ENCODE assay signal across 14 cellular contexts in the genomic region with DNA sequence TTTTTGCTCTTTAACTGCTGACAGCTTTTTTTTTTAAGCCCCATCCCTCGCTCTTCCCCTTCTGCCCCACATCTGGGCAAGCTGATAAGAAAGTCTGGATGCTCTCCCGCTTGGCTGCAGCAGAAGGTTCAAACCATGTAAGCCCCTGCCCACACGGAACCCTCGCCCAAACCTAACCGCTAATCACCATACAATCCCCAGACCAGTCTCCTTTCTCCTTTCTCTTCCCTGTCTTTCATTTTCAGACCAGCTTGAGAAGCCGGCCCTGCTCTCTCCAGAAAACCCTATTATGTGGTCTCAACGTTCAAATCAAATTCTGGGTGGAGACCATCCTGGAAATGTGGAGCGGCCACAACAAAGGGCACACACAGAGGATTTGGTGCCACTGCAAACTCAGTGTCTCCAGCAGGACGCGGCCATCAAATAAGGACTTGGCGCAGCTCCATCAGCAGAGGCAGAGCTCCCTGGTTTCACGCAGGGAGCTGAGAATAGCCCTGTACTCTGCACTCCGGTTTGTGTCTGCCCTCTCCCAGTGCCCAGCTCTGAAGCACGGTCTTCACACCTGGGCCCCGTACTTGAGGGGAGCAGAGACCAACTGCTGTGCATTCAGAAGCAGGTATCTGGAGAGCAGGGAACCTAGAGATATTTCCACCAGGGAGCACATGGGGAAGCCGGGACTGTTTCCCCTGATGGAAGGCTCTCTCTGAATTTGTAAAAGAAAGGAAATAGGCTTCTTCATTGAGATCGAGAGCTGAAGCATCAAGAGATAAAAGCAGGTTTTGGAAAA.
DNase-seq lines count a peak whose midpoint lies in the region; ATAC-seq and TF ChIP-seq lines count a peak whose summit lies in the region.
"Had no signal": no experiment of that assay in that cellular context is flagged by ENCODE, and none has a peak within 500 bp of the region (broad histone marks: within the 10 kb centered on the region; RNA-seq: fewer than 3 reads in every experiment).

No MANE protein-coding gene starts in this region.

- H3K14ac ChIP-seq in trophoblast cell (ENCODE audit: low read length): no peak overlapping the region

- H3K4me2 ChIP-seq in trophoblast cell (ENCODE audit: low read length): no peak overlapping the region

- WGBS in stomach, 5 donors: 35 to 60% (median 44%) methylated on average over 17 of the region's 17 CpGs
- no CpG with 5 or more reads among the region's 17 CpGs for WGBS in trophoblast cell (ENCODE audit: extremely low coverage, insufficient coverage, insufficient read length)

- H3K4me3 ChIP-seq in stomach (no peak overlapping the region), trophoblast cell (ENCODE audit: low read depth, low read length) (no peak overlapping the region)

- H2AK5ac ChIP-seq in trophoblast cell (ENCODE audit: low read length): no peak overlapping the region

- H2BK5ac ChIP-seq in trophoblast cell (ENCODE audit: low read depth, low read length, poor library complexity): no peak overlapping the region

- intact Hi-C loops in Right ventricle myocardium superior (cut with DNase I) (no loop called here), stomach (cut with DNase I; ENCODE audit: low total_unique reads) (no loop called here)

- H4K12ac ChIP-seq in trophoblast cell (ENCODE audit: low read depth, low read length): no peak overlapping the region

- no peaks in the 10 kb centered on the region for H3K79me2 ChIP-seq in trophoblast cell (ENCODE audit: control insufficient read depth, insufficient read depth, low read length, poor library complexity)

- H3K79me1 ChIP-seq in trophoblast cell (ENCODE audit: low read length): no peaks in the 10 kb centered on the region

- H3K9ac ChIP-seq in trophoblast cell (ENCODE audit: low read length): no peak overlapping the region

- H2BK120ac ChIP-seq in trophoblast cell (ENCODE audit: insufficient read depth, low read length, poor library complexity): no peak overlapping the region

- H2AFZ ChIP-seq in trophoblast cell (ENCODE audit: insufficient read depth, low read length, poor library complexity): no peak overlapping the region

- H3K27me3 ChIP-seq in stomach (no peaks in the 10 kb centered on the region), trophoblast cell (ENCODE audit: insufficient read depth, low read length) (no peaks in the 10 kb centered on the region)

- TF ChIP-seq POLR2A in stomach (IDR thresholded peaks at IDR 0.05): no peak

- no peak overlapping the region for H3K4ac ChIP-seq in trophoblast cell (ENCODE audit: low read depth, low read length)

- peak overlapping the region in 2 of 5 donors; percentile 25 to 63 for H3K27ac ChIP-seq in stomach
- no peak overlapping the region for H3K27ac ChIP-seq in trophoblast cell (ENCODE audit: low read depth, low read length)
- H3K27ac ChIP-seq: RWPE1 had no signal

- H3K9me3 ChIP-seq in stomach (no peaks in the 10 kb centered on the region), trophoblast cell (ENCODE audit: insufficient read depth, low read depth, low read length) (no peaks in the 10 kb centered on the region)

- no peaks in the 10 kb centered on the region for H3K36me3 ChIP-seq in stomach
- H3K36me3 ChIP-seq in trophoblast cell (ENCODE audit: control insufficient read depth in 1 of 2, insufficient read depth in 2 of 2, low read length in 2 of 2): no peaks in the 10 kb centered on the region

- no peak overlapping the region for H4K8ac ChIP-seq in trophoblast cell (ENCODE audit: low read depth, low read length)

- ATAC-seq in SK-N-SH treated with all-trans-retinoic acid at 6 μM for 48 hours (peak; percentile 23; the same call in 2 of the 3 replicates), Right ventricle myocardium superior (ENCODE audit: poor library complexity) (peak; percentile 66)
- ATAC-seq: stimulated activated naive CD8-positive, alpha-beta T cell treated with anti-CD3 and anti-CD28 coated beads, Interleukin-15, amount 100 ng/mL, for 72 hours had no signal

- H3K4me1 ChIP-seq in stomach (peaks cover 20 to 43% (median 28%) of the 10 kb centered on the region in 4 donors), trophoblast cell (ENCODE audit: control insufficient read depth in 1 of 2, insufficient read depth in 2 of 2, low read length in 2 of 2) (peaks cover 4 to 16% of the 10 kb centered on the region in 2 experiments)

- H2BK12ac ChIP-seq in trophoblast cell (ENCODE audit: low read length): no peak overlapping the region

- peak; percentile 64 for DNase-seq in NCI-H146 (lab: John Stamatoyannopoulos, UW)
- DNase-seq in NCI-H146 treated with DMSO at 0.1 percent for 48 hours (lab: John Stamatoyannopoulos, UW; ENCODE audit: unreplicated experiment): no peak
- DNase-seq in Right ventricle myocardium superior: peak; percentile 64
- DNase-seq in stomach: peak; percentile 59
- DNase-seq in ACHN: no peak
- no peak for DNase-seq in trophoblast cell
- DNase-seq in AG08396 (ENCODE audit: low spot score): no peak
- DNase-seq: activated effector memory CD4-positive, alpha-beta T cell treated with Interleukin-2 at 50 U/mL for 16 hours; cerebellar nuclear complex; NCI-H1930; stimulated activated CD4-positive, alpha-beta T cell treated with anti-CD3 and anti-CD28 coated beads, Interleukin-2, amount 100 ng/mL, for 24 hours; stimulated activated naive CD8-positive, alpha-beta T cell treated with anti-CD3 and anti-CD28 coated beads, Interleukin-15, amount 100 ng/mL, for 72 hours had no signal

- no peak overlapping the region for H4K91ac ChIP-seq in trophoblast cell (ENCODE audit: low read depth, low read length)

- in situ Hi-C loops in ACHN (cut with HindIII; ENCODE audit: low pct_ligation_motif_present, low pct_unique_long_range_greater_than_20kb, low sequenced_read_pairs): no loop called here

- no peak for TF ChIP-seq CTCF in stomach (IDR thresholded peaks at IDR 0.05)

- TF ChIP-seq EP300 in stomach (IDR thresholded peaks at IDR 0.05): no peak

- no peak overlapping the region for H3K18ac ChIP-seq in trophoblast cell (ENCODE audit: low read length)

- H3K23ac ChIP-seq in trophoblast cell (ENCODE audit: low read length): no peak overlapping the region

TF ChIP-seq in SK-N-SH treated with all-trans-retinoic acid at 6 μM for 48 hours, 23 proteins besides CTCF, POLR2A, EP300 and RAD21:
- no peak for TF ChIP-seq RARB (CRISPR knock-in tag; IDR thresholded peaks at IDR 0.05)
- TF ChIP-seq ZNF565 (CRISPR knock-in tag; conservative IDR thresholded peaks at IDR 0.05; ENCODE audit: low read depth): no peak
- TF ChIP-seq GLIS3 (CRISPR knock-in tag; IDR thresholded peaks at IDR 0.05): no peak
- no peak for TF ChIP-seq BACH2 (CRISPR knock-in tag; IDR thresholded peaks at IDR 0.05; ENCODE audit: borderline replicate concordance)
- no peak for TF ChIP-seq OSR1 (CRISPR knock-in tag; IDR thresholded peaks at IDR 0.05)
- no peak for TF ChIP-seq ZNF8 (CRISPR knock-in tag; IDR thresholded peaks at IDR 0.05)
- TF ChIP-seq ZFP3 (CRISPR knock-in tag; IDR thresholded peaks at IDR 0.05): no peak
TF ChIP-seq in SK-N-SH treated with all-trans-retinoic acid at 6 μM for 48 hours: peak in this region for 0.

Comparison
In these comparisons a context has a peak if more than half of its experiments do, and no peak if none do; other contexts are left out.
1. DNase-seq: peak in NCI-H146 (single experiment), Right ventricle myocardium superior (single experiment) and stomach (single experiment); none in NCI-H146 treated with DMSO at 0.1 percent for 48 hours (single experiment), ACHN (single experiment), trophoblast cell (0 of 2) and AG08396 (single experiment).